ENCODE assay signal across 10 cellular contexts in the genomic region with DNA sequence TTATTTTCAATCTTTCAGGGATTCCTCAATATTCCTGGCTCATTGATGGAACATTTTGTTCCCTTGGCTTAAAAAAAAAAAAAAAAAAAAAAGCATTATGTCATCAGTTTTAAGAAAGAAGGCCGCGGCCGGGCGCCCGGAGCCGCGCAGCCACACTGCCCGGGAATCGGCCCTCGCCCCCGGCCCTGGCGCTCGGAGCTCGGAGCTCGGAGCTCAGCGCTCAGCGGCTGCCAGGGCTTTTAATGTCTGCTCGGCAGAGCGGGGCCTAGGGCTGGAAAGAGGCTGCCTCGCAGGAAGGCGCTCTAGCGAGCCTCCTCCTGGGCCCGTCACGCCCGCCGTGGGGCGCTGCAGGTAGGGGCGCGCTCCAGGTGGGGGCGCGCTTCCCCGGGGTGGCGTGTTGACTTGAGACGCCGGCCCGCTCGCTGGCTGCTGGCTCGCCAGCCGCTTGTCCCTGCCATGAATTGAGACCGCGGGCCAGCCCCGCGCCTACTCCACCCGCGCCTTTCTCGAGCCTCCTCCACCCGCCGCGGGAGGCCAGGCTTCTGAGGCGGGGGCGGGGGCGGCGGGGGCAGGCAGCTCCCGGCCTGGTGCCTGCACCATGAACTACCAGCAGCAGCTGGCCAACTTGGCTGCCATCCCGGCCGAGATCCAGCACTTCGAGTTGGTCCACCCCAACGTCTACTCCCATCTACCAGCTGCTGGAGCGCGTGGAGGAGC. TPM values are rescaled to one million over a fixed set of nuclear protein-coding genes. Genes with fewer than 3 reads are reported as not detected.
DNase-seq lines count a peak whose midpoint lies in the region; ATAC-seq, FAIRE-seq and TF ChIP-seq lines count a peak whose summit lies in the region.
"Had no signal": no experiment of that assay in that cellular context is flagged by ENCODE, and none has a peak within 500 bp of the region (broad histone marks: within the 10 kb centered on the region; RNA-seq: fewer than 3 reads in every experiment).

No MANE protein-coding gene starts in this region.

- no peak for FAIRE-seq in GM12891 (lab: Jason Lieb, UNC)
- FAIRE-seq: A204.1 had no signal

- ATAC-seq in HG03097 (IDR thresholded peaks at IDR 0.05; ENCODE audit: low FRiP score, unreplicated experiment) = no peak

- H3K4me3 ChIP-seq in epithelial cell of proximal tubule (ENCODE audit: low read depth, low read length) = peak overlapping the region; percentile 47

- DNase-seq in DMS79 treated with DMSO at 0.1 percent for 48 hours (lab: John Stamatoyannopoulos, UW) = peak; percentile 52
- no peak for DNase-seq in DMS79 (lab: John Stamatoyannopoulos, UW)
- DNase-seq in NCI-H69 (lab: John Stamatoyannopoulos, UW) = peak; percentile 71
- DNase-seq in epithelial cell of proximal tubule (ENCODE audit: low read depth) = no peak
- DNase-seq in mucosa of gallbladder (ENCODE audit: low spot score) = peak; percentile 51
- DNase-seq in GM12891 (ENCODE audit: insufficient read length, low spot score) = no peak
- no peak for DNase-seq in NCI-H187 treated with DMSO at 0.1 percent for 48 hours (lab: John Stamatoyannopoulos, UW)

- TF ChIP-seq POLR2A in GM12891 (IDR thresholded peaks at IDR 0.05; ENCODE audit: low read depth, low read length) = no peak

- TF ChIP-seq CTCF in epithelial cell of proximal tubule (conservative IDR thresholded peaks at IDR 0.05; ENCODE audit: low read depth, low read length) = peak; percentile 56

TF ChIP-seq in GM12891, 5 proteins besides CTCF, POLR2A, EP300 and RAD21:
- no peak for TF ChIP-seq PAX5 (IDR thresholded peaks at IDR 0.05; ENCODE audit: insufficient read depth, low read length, severe bottlenecking)
- no peak for TF ChIP-seq TAF1 (IDR thresholded peaks at IDR 0.05; ENCODE audit: low read depth, low read length)
- TF ChIP-seq POLR2AphosphoS5 (IDR thresholded peaks at IDR 0.05; ENCODE audit: low read depth, low read length) = no peak
- no peak for TF ChIP-seq SPI1 (IDR thresholded peaks at IDR 0.05; ENCODE audit: low read depth, low read length)
- TF ChIP-seq POU2F2 (IDR thresholded peaks at IDR 0.05; ENCODE audit: low read depth, low read length) = no peak

RNA-seq across cellular contexts. Expression of a gene that starts 5.4 kb away (rescaled TPM):
- total RNA-seq in epithelial cell of proximal tubule (0.06 and 0.43 TPM in 2 replicates), mucosa of gallbladder (0.95 TPM)
- not detected for polyA plus RNA-seq in GM12891 (2012; ENCODE audit: low read depth, missing spikeins)
- total RNA-seq: T-helper 2 cell treated with Interferon-gamma antibody and Interleukin-4, amounts not matched to agents 100 ng/mL and 5 ng/mL, for 36 hours had no signal

RNA-seq across cellular contexts. Expression of a gene that starts 10.5 kb away (rescaled TPM):
- not detected in 2 replicates for total RNA-seq in epithelial cell of proximal tubule
- not detected for total RNA-seq in mucosa of gallbladder
- polyA plus RNA-seq in GM12891 (2012; ENCODE audit: low read depth, missing spikeins) = not detected
- total RNA-seq: T-helper 2 cell treated with Interferon-gamma antibody and Interleukin-4, amounts not matched to agents 100 ng/mL and 5 ng/mL, for 36 hours had no signal

Comparison
In these comparisons a context has a peak if more than half of its experiments do, and no peak if none do; other contexts are left out.
1. DNase-seq: peak in DMS79 treated with DMSO at 0.1 percent for 48 hours (single experiment), NCI-H69 (single experiment) and mucosa of gallbladder (single experiment); none in DMS79 (single experiment), epithelial cell of proximal tubule (single experiment), GM12891 (single experiment) and NCI-H187 treated with DMSO at 0.1 percent for 48 hours (single experiment).